ENCODE assay signal across 8 cellular contexts in genomic region chr3:128845695-128846491, GRCh38. TPM values are rescaled to one million over a fixed set of nuclear protein-coding genes. Genes with fewer than 3 reads are reported as not detected.
DNase-seq lines count a peak whose midpoint lies in the region; ATAC-seq and TF ChIP-seq lines count a peak whose summit lies in the region.

No MANE protein-coding gene starts in this region.

- peak; percentile 69 for ATAC-seq in GM21619 (IDR thresholded peaks at IDR 0.05; ENCODE audit: unreplicated experiment)

- peak overlapping the region; percentile 8 for H4K12ac ChIP-seq in trophoblast cell (ENCODE audit: low read depth, low read length)

- H4K8ac ChIP-seq in trophoblast cell (ENCODE audit: low read depth, low read length): peak overlapping the region; percentile 54

- H3K9me3 Mint-ChIP-seq in Calu3 (ENCODE audit: low read depth, unreplicated experiment): no peaks in the 10 kb centered on the region

- peak overlapping the region; percentile 44 for H3K4me2 ChIP-seq in SU-DHL-6 (ENCODE audit: low read depth, low read length, poor library complexity, severe bottlenecking)
- H3K4me2 ChIP-seq in trophoblast cell (ENCODE audit: low read length): peak overlapping the region; percentile 68

- peaks cover 35% of the 10 kb centered on the region for H3K27me3 Mint-ChIP-seq in Calu3 (ENCODE audit: unreplicated experiment)

- no peak overlapping the region for H2AK5ac ChIP-seq in trophoblast cell (ENCODE audit: low read length)

- CTCF ChIA-PET in Calu3 (lab: Charles Lee): interaction anchor here (0.6 to 1.6 kb wide), 6 partner anchors 30 to 228 kb away, joined by 3 to 14 read pairs (median 3); no protein-coding TSS in a partner anchor

- H3K27ac ChIP-seq in SU-DHL-6 (ENCODE audit: low read depth, low read length) (no peak overlapping the region), trophoblast cell (ENCODE audit: low read depth, low read length) (no peak overlapping the region), tibial artery (peak overlapping the region; percentile 57 to 68)

- peak overlapping the region; percentile 49 for H3K18ac ChIP-seq in trophoblast cell (ENCODE audit: low read length)

- no TSS peak for BruUV-seq in Calu3 (replicated peaks; lab: Mats Ljungman, UMichigan)

- no peak overlapping the region for H3K4ac ChIP-seq in trophoblast cell (ENCODE audit: low read depth, low read length)

- no peak overlapping the region for H2BK120ac ChIP-seq in trophoblast cell (ENCODE audit: insufficient read depth, low read length, poor library complexity)

- H3K14ac ChIP-seq in trophoblast cell (ENCODE audit: low read length): no peak overlapping the region

- no peaks in the 10 kb centered on the region for H3K9me2 ChIP-seq in SU-DHL-6 (replicated peaks; ENCODE audit: insufficient read depth, low read length)

- H3K79me2 ChIP-seq in SU-DHL-6 (ENCODE audit: insufficient read depth, low read length) (no peaks in the 10 kb centered on the region), trophoblast cell (ENCODE audit: control insufficient read depth, insufficient read depth, low read length, poor library complexity) (no peaks in the 10 kb centered on the region)

- no peaks in the 10 kb centered on the region for H3K36me3 Mint-ChIP-seq in Calu3 (ENCODE audit: insufficient read depth, unreplicated experiment)

- no peak overlapping the region for H3K23ac ChIP-seq in trophoblast cell (ENCODE audit: low read length)

- H2BK12ac ChIP-seq in trophoblast cell (ENCODE audit: low read length): no peak overlapping the region

- no peak overlapping the region for H2BK5ac ChIP-seq in trophoblast cell (ENCODE audit: low read depth, low read length, poor library complexity)

- DNase-seq in Calu3 (peak; percentile 96), LoVo (ENCODE audit: low spot score) (peak; percentile 38), cardiac septum (ENCODE audit: low spot score) (peak; percentile 94), trophoblast cell (peak; percentile 51 to 78), tibial artery (peak; percentile 71 to 89)
- DNase-seq in activated naive CD8-positive, alpha-beta T cell treated with anti-CD3 and anti-CD28 coated beads, Interleukin-2, amount 50 U/mL, for 16 hours (ENCODE audit: low read depth, low spot score): peak; percentile 64

- H3K9me3 ChIP-seq in SU-DHL-6 (ENCODE audit: insufficient read depth, low read length): no peaks in the 10 kb centered on the region
- H3K9me3 ChIP-seq in trophoblast cell (ENCODE audit: insufficient read depth, low read depth, low read length): no peaks in the 10 kb centered on the region
- H3K9me3 ChIP-seq in tibial artery: no peaks in the 10 kb centered on the region

- H3K4me3 Mint-ChIP-seq in Calu3 (ENCODE audit: low read depth, unreplicated experiment): peak overlapping the region; percentile 64

- H3K9ac ChIP-seq in SU-DHL-6 (ENCODE audit: low read length) (peak overlapping the region; percentile 44; the same call in 1 of the 2 replicates), trophoblast cell (ENCODE audit: low read length) (no peak overlapping the region)

- WGBS in trophoblast cell (ENCODE audit: extremely low coverage, insufficient coverage, insufficient read length): no CpG with 5 or more reads among the region's 36 CpGs

- H3K4me1 ChIP-seq in trophoblast cell (ENCODE audit: control insufficient read depth in 1 of 2, insufficient read depth in 2 of 2, low read length in 2 of 2): peaks cover 3 to 5% of the 10 kb centered on the region in 2 experiments
- H3K4me1 ChIP-seq in tibial artery: peaks cover 0 to 13% (median 11%) of the 10 kb centered on the region in 4 donors

- peak overlapping the region; percentile 90 for H2AFZ ChIP-seq in SU-DHL-6 (ENCODE audit: low read depth, low read length, severe bottlenecking)
- H2AFZ ChIP-seq in trophoblast cell (ENCODE audit: insufficient read depth, low read length, poor library complexity): peak overlapping the region; percentile 48

- H3K79me1 ChIP-seq in trophoblast cell (ENCODE audit: low read length): no peaks in the 10 kb centered on the region

- H3K4me3 ChIP-seq in SU-DHL-6 (ENCODE audit: insufficient read depth, low read length, poor library complexity, severe bottlenecking): peak overlapping the region; percentile 28
- H3K4me3 ChIP-seq in trophoblast cell (ENCODE audit: low read depth, low read length): no peak overlapping the region
- peak overlapping the region; percentile 43 to 54 for H3K4me3 ChIP-seq in tibial artery

- TF ChIP-seq CTCF in Calu3 (IDR thresholded peaks at IDR 0.05; ENCODE audit: unreplicated experiment) (peak; percentile 84), SU-DHL-6 (IDR thresholded peaks at IDR 0.05; ENCODE audit: insufficient read depth, low read length, poor library complexity, severe bottlenecking) (peak; percentile 66), tibial artery (IDR thresholded peaks at IDR 0.05) (peak; percentile 64 to 78)

- no peaks in the 10 kb centered on the region for H3F3A ChIP-seq in SU-DHL-6 (ENCODE audit: insufficient read depth)

- no peak overlapping the region for H4K91ac ChIP-seq in trophoblast cell (ENCODE audit: low read depth, low read length)

- intact Hi-C loops in Calu3 (cut with micrococcal nuclease; ENCODE audit: unreplicated experiment): loop anchor here (2.0 kb wide), 1 partner anchor 165 kb away; no protein-coding TSS in a partner anchor
- intact Hi-C loops in cardiac septum (cut with DNase I): loop anchor here (1.0 to 5.0 kb wide), 3 partner anchors 49 to 229 kb away; no protein-coding TSS in a partner anchor
- intact Hi-C loops in tibial artery (cut with DNase I; ENCODE audit: low total_unique reads): no loop called here

- H3K27me3 ChIP-seq in SU-DHL-6 (ENCODE audit: low read length) (no peaks in the 10 kb centered on the region), trophoblast cell (ENCODE audit: insufficient read depth, low read length) (no peaks in the 10 kb centered on the region), tibial artery (no peaks in the 10 kb centered on the region)

- no peaks in the 10 kb centered on the region for H4K20me1 ChIP-seq in SU-DHL-6 (ENCODE audit: low read depth, low read length)

- H3K36me3 ChIP-seq in SU-DHL-6 (ENCODE audit: low read length) (no peaks in the 10 kb centered on the region), trophoblast cell (ENCODE audit: control insufficient read depth in 1 of 2, insufficient read depth in 2 of 2, low read length in 2 of 2) (no peaks in the 10 kb centered on the region), tibial artery (no peaks in the 10 kb centered on the region)

- H3K4me1 Mint-ChIP-seq in Calu3 (ENCODE audit: low read depth, unreplicated experiment): peaks cover 15% of the 10 kb centered on the region

- H3K27ac Mint-ChIP-seq in Calu3 (ENCODE audit: unreplicated experiment): no peak overlapping the region

RNA-seq across cellular contexts. Expression of gene ACAD9, which starts 33.5 kb away (rescaled TPM):
- 112 and 124 TPM in 2 replicates for total RNA-seq in Calu3 (2022)
- total RNA-seq in cardiac septum: 29.3 TPM
- 26.2 and 28.2 TPM in 2 replicates for polyA plus RNA-seq in trophoblast cell (2013)

Comparison
In these comparisons a context has a peak if more than half of its experiments do, and no peak if none do; other contexts are left out.
1. DNase-seq: peak in every context shown above with its lines; median percentile 96 in Calu3; 94 in cardiac septum; 80 in tibial artery; 64 in trophoblast cell; 64 in activated naive CD8-positive, alpha-beta T cell treated with anti-CD3 and anti-CD28 coated beads, Interleukin-2, amount 50 U/mL, for 16 hours; 38 in LoVo.
2. H3K27ac ChIP-seq: peak in tibial artery (2 of 2); none in SU-DHL-6 (single experiment) and trophoblast cell (single experiment).
3. Peak in every context shown above with its lines, with median percentiles within 50 percentile points of each other: CTCF ChIP-seq.